26 cellular contexts compared by ENCODE assay signal in genomic region chr3:25128735-25129134, GRCh38.
"Had no signal": no experiment of that assay in that cellular context is flagged by ENCODE, and none has a peak within 500 bp of the region (broad histone marks: within the 10 kb centered on the region; RNA-seq: fewer than 3 reads in every experiment).

No MANE protein-coding gene starts in this region.

- H3K27ac ChIP-seq: colonic mucosa, coronary artery, dorsolateral prefrontal cortex, epithelial cell of prostate, esophagus muscularis mucosa, esophagus squamous epithelium, foreskin keratinocyte, gastrocnemius medialis, gastroesophageal sphincter, heart left ventricle, heart right ventricle had no signal

- H3K4me3 Mint-ChIP-seq: dendritic cell treated with granulocyte-macrophage colony-stimulating factor and Interleukin-4, amounts not matched to agents 40 ng/mL and 50 ng/mL, for 4 days; effector memory CD8-positive, alpha-beta T cell had no signal

- H3K36me3 ChIP-seq: colonic mucosa, esophagus muscularis mucosa, esophagus squamous epithelium, gastrocnemius medialis, gastroesophageal sphincter, heart left ventricle, heart right ventricle had no signal

- H3K27me3 ChIP-seq: colonic mucosa, dorsolateral prefrontal cortex, esophagus muscularis mucosa, esophagus squamous epithelium, foreskin keratinocyte, gastrocnemius medialis, gastroesophageal sphincter, heart left ventricle, heart right ventricle had no signal

- H3K27me3 Mint-ChIP-seq: dendritic cell treated with granulocyte-macrophage colony-stimulating factor and Interleukin-4, amounts not matched to agents 40 ng/mL and 50 ng/mL, for 4 days; effector memory CD8-positive, alpha-beta T cell had no signal

- DNase-seq: colonic mucosa; cortex of kidney; dermis blood vessel endothelial cell; dorsolateral prefrontal cortex; effector CD4-positive, alpha-beta T cell; effector CD8-positive, alpha-beta T cell; effector memory CD4-positive, alpha-beta T cell; effector memory CD8-positive, alpha-beta T cell; erythroblast; esophagus squamous epithelium; foreskin fibroblast; foreskin keratinocyte; foreskin melanocyte; gastrocnemius medialis; glutamatergic neuron; head of caudate nucleus; heart left ventricle; heart right ventricle had no signal

- H3K9me3 ChIP-seq: colonic mucosa, gastrocnemius medialis had no signal

- ATAC-seq: effector memory CD8-positive, alpha-beta T cell; esophagus mucosa; foreskin keratinocyte; gastrocnemius medialis; gastroesophageal sphincter; heart left ventricle; heart right ventricle had no signal

- H3K4me3 ChIP-seq: colonic mucosa, coronary artery, dorsolateral prefrontal cortex, esophagus muscularis mucosa, esophagus squamous epithelium, gastroesophageal sphincter, heart left ventricle, heart right ventricle had no signal

- H3K4me1 ChIP-seq: colonic mucosa, esophagus muscularis mucosa, foreskin keratinocyte, gastrocnemius medialis, gastroesophageal sphincter, heart left ventricle, heart right ventricle had no signal

- FAIRE-seq: colon, endothelial cell of umbilical vein had no signal

- H3K27ac Mint-ChIP-seq: dendritic cell treated with granulocyte-macrophage colony-stimulating factor and Interleukin-4, amounts not matched to agents 40 ng/mL and 50 ng/mL, for 4 days; effector memory CD8-positive, alpha-beta T cell had no signal
